1 cellular context compared by ENCODE assay signal in the genomic region with DNA sequence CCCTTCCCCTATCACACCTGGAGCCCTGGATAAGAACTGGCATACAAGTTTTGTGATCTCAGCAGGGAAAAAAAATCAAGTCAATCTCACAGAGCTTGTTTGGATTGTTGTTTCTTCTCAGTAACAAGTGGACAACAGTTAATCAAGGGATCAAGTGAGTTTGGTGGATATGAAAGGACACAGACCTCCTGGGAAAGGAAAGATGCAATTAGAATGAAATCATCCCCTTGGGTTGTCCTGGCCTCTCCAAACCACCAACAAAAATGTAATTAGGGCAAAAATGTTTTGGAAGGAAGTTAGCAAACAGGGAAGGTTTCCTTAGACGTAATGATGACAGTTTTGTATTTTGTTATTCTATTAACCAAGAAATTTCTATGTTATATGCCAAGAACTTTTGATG.
TF ChIP-seq lines count a peak whose summit lies in the region.

No MANE protein-coding gene starts in this region.

TF ChIP-seq in HEK293, 187 proteins besides CTCF, POLR2A, EP300 and RAD21:
- TF ChIP-seq TRIM28 (IDR thresholded peaks at IDR 0.05; ENCODE audit: borderline replicate concordance, low read length) = no peak
- TF ChIP-seq ZNF610 (tag by site-specific recombination; IDR thresholded peaks at IDR 0.05; ENCODE audit: borderline replicate concordance) = no peak
- TF ChIP-seq ZNF132 (tag by site-specific recombination; IDR thresholded peaks at IDR 0.05; ENCODE audit: borderline replicate concordance) = no peak
- TF ChIP-seq, protein P1, sequence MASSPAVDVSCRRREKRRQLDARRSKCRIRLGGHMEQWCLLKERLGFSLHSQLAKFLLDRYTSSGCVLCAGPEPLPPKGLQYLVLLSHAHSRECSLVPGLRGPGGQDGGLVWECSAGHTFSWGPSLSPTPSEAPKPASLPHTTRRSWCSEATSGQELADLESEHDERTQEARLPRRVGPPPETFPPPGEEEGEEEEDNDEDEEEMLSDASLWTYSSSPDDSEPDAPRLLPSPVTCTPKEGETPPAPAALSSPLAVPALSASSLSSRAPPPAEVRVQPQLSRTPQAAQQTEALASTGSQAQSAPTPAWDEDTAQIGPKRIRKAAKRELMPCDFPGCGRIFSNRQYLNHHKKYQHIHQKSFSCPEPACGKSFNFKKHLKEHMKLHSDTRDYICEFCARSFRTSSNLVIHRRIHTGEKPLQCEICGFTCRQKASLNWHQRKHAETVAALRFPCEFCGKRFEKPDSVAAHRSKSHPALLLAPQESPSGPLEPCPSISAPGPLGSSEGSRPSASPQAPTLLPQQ (tag by site-specific recombination; IDR thresholded peaks at IDR 0.05) = no peak
- peak; percentile 27; the same call in 1 of the 2 replicates for TF ChIP-seq ZBTB48 (tag by site-specific recombination; IDR thresholded peaks at IDR 0.05)
- no peak for TF ChIP-seq ZNF416 (tag by site-specific recombination; IDR thresholded peaks at IDR 0.05)
- TF ChIP-seq ZNF76 (tag by site-specific recombination; IDR thresholded peaks at IDR 0.05; ENCODE audit: borderline replicate concordance, low read depth) = no peak
- TF ChIP-seq SCRT2 (tag by site-specific recombination; IDR thresholded peaks at IDR 0.05) = peak; percentile 68
- no peak for TF ChIP-seq ZNF292 (tag by site-specific recombination; IDR thresholded peaks at IDR 0.05; ENCODE audit: borderline replicate concordance, low read depth)
- TF ChIP-seq, protein P2, sequence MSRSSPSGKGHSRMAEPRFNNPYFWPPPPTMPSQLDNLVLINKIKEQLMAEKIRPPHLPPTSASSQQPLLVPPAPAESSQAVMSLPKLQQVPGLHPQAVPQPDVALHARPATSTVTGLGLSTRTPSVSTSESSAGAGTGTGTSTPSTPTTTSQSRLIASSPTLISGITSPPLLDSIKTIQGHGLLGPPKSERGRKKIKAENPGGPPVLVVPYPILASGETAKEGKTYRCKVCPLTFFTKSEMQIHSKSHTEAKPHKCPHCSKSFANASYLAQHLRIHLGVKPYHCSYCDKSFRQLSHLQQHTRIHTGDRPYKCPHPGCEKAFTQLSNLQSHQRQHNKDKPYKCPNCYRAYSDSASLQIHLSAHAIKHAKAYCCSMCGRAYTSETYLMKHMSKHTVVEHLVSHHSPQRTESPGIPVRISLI (tag by site-specific recombination; IDR thresholded peaks at IDR 0.05) = no peak
- TF ChIP-seq ZNF558 (tag by site-specific recombination; IDR thresholded peaks at IDR 0.05) = no peak
- TF ChIP-seq, protein P3, sequence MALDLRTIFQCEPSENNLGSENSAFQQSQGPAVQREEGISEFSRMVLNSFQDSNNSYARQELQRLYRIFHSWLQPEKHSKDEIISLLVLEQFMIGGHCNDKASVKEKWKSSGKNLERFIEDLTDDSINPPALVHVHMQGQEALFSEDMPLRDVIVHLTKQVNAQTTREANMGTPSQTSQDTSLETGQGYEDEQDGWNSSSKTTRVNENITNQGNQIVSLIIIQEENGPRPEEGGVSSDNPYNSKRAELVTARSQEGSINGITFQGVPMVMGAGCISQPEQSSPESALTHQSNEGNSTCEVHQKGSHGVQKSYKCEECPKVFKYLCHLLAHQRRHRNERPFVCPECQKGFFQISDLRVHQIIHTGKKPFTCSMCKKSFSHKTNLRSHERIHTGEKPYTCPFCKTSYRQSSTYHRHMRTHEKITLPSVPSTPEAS (tag by site-specific recombination; IDR thresholded peaks at IDR 0.05) = peak; percentile 78; the same call in 1 of the 2 replicates
